In the genomic region with DNA sequence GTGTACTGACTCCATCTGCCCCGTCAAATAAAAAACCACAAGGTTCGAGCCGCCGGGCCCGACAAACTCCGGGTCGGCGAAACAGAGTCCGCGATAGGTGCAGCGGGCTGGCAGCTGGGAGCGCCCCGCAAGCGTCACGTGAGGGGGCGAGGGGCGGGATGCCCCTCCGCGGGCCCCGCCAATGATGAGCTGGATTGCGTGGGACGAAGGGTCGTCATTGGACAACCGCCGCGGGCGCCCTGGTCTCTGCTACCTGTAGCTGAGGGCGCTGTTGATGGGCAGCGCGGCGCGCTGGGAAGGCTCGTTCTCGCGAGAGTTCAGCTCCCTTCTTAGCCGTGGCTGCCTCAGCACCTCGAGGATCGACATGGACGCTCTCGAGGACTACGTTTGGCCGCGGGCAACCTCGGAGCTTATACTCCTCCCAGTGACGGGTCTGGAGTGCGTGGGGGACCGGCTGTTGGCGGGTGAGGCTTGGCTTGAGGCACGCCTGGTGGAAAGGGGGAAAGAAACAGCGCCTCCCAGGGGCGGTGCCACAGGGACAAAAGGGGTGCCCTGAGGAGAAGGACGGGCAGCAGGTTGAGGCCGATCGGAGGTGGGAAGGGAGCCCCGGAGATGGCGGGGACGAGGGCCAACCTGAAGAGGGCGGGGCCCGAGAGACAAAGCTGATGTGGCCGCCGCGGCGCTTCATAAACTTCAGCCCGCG, we compare ENCODE assay signal across 1 cellular context.
A peak's percentile ranks its signal among the peaks of the same experiment; 100 is the strongest.
TF ChIP-seq lines count a peak whose summit lies in the region.

A gene with protein sequence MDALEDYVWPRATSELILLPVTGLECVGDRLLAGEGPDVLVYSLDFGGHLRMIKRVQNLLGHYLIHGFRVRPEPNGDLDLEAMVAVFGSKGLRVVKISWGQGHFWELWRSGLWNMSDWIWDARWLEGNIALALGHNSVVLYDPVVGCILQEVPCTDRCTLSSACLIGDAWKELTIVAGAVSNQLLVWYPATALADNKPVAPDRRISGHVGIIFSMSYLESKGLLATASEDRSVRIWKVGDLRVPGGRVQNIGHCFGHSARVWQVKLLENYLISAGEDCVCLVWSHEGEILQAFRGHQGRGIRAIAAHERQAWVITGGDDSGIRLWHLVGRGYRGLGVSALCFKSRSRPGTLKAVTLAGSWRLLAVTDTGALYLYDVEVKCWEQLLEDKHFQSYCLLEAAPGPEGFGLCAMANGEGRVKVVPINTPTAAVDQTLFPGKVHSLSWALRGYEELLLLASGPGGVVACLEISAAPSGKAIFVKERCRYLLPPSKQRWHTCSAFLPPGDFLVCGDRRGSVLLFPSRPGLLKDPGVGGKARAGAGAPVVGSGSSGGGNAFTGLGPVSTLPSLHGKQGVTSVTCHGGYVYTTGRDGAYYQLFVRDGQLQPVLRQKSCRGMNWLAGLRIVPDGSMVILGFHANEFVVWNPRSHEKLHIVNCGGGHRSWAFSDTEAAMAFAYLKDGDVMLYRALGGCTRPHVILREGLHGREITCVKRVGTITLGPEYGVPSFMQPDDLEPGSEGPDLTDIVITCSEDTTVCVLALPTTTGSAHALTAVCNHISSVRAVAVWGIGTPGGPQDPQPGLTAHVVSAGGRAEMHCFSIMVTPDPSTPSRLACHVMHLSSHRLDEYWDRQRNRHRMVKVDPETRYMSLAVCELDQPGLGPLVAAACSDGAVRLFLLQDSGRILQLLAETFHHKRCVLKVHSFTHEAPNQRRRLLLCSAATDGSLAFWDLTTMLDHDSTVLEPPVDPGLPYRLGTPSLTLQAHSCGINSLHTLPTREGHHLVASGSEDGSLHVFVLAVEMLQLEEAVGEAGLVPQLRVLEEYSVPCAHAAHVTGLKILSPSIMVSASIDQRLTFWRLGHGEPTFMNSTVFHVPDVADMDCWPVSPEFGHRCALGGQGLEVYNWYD (plus strand): TSS at position 324 of the 703 bp plus-strand sequence. CDS start 41 bp downstream, at position 365.

TF ChIP-seq in GM12878, 131 proteins besides CTCF, POLR2A, EP300 and RAD21 (continued from another document and continues in another):
- TF ChIP-seq, protein P1, sequence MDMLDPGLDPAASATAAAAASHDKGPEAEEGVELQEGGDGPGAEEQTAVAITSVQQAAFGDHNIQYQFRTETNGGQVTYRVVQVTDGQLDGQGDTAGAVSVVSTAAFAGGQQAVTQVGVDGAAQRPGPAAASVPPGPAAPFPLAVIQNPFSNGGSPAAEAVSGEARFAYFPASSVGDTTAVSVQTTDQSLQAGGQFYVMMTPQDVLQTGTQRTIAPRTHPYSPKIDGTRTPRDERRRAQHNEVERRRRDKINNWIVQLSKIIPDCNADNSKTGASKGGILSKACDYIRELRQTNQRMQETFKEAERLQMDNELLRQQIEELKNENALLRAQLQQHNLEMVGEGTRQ (IDR thresholded peaks at IDR 0.05; ENCODE audit: borderline replicate concordance, low read depth, low read length) = peak; percentile 92
- TF ChIP-seq SREBF1 (IDR thresholded peaks at IDR 0.05; ENCODE audit: low read length) (no peak), CBFB (IDR thresholded peaks at IDR 0.05; ENCODE audit: low read depth) (peak; percentile 88), JUNB (IDR thresholded peaks at IDR 0.05) (no peak), MTA3 (IDR thresholded peaks at IDR 0.05; ENCODE audit: borderline replicate concordance, low read length) (no peak), WRNIP1 (IDR thresholded peaks at IDR 0.05; ENCODE audit: borderline replicate concordance, low read depth, low read length) (no peak), MTA2 (IDR thresholded peaks at IDR 0.05; ENCODE audit: low read depth) (no peak), HDAC6 (IDR thresholded peaks at IDR 0.05; ENCODE audit: unreplicated experiment) (peak; percentile 49), JUND (IDR thresholded peaks at IDR 0.05; ENCODE audit: low read depth, low read length) (no peak), HDGF (IDR thresholded peaks at IDR 0.05) (peak; percentile 74), RUNX3 (IDR thresholded peaks at IDR 0.05; ENCODE audit: low read length) (peak; percentile 75), SMAD5 (IDR thresholded peaks at IDR 0.05; ENCODE audit: low read depth) (peak; percentile 92), PML (IDR thresholded peaks at IDR 0.05; ENCODE audit: low read length) (peak; percentile 92), NR2C1 (IDR thresholded peaks at IDR 0.05) (peak; percentile 53; the same call in 1 of the 2 replicates), YBX1 (IDR thresholded peaks at IDR 0.05) (no peak), KAT2A (conservative IDR thresholded peaks at IDR 0.05; ENCODE audit: control insufficient read depth, low read depth, low read length) (no peak), POLR2AphosphoS2 (IDR thresholded peaks at IDR 0.05; ENCODE audit: low read depth, low read length) (peak; percentile 96; the same call in 1 of the 2 replicates), RFX5 (IDR thresholded peaks at IDR 0.05; ENCODE audit: low read depth, low read length) (peak; percentile 68), PAX5 (IDR thresholded peaks at IDR 0.05; ENCODE audit: borderline replicate concordance, low read depth, low read length) (no peak), CHD2 (IDR thresholded peaks at IDR 0.05; ENCODE audit: borderline replicate concordance, low read depth, low read length) (peak; percentile 99), MEF2A (IDR thresholded peaks at IDR 0.05; ENCODE audit: insufficient read depth, low read depth, low read length) (no peak), RBBP5 (conservative IDR thresholded peaks at IDR 0.05) (no peak), BRCA1 (IDR thresholded peaks at IDR 0.05; ENCODE audit: low read depth, low read length) (peak; percentile 87), NBN (IDR thresholded peaks at IDR 0.05) (peak; percentile 84), NFIC (IDR thresholded peaks at IDR 0.05; ENCODE audit: low read depth, low read length) (no peak), RELA (IDR thresholded peaks at IDR 0.05; ENCODE audit: borderline replicate concordance, partially characterized antibody) (peak; percentile 33), ZNF207 (IDR thresholded peaks at IDR 0.05; ENCODE audit: borderline replicate concordance) (peak; percentile 77), ZZZ3 (IDR thresholded peaks at IDR 0.05; ENCODE audit: control insufficient read depth, insufficient read length, low read depth) (no peak)
- TF ChIP-seq, protein P2, sequence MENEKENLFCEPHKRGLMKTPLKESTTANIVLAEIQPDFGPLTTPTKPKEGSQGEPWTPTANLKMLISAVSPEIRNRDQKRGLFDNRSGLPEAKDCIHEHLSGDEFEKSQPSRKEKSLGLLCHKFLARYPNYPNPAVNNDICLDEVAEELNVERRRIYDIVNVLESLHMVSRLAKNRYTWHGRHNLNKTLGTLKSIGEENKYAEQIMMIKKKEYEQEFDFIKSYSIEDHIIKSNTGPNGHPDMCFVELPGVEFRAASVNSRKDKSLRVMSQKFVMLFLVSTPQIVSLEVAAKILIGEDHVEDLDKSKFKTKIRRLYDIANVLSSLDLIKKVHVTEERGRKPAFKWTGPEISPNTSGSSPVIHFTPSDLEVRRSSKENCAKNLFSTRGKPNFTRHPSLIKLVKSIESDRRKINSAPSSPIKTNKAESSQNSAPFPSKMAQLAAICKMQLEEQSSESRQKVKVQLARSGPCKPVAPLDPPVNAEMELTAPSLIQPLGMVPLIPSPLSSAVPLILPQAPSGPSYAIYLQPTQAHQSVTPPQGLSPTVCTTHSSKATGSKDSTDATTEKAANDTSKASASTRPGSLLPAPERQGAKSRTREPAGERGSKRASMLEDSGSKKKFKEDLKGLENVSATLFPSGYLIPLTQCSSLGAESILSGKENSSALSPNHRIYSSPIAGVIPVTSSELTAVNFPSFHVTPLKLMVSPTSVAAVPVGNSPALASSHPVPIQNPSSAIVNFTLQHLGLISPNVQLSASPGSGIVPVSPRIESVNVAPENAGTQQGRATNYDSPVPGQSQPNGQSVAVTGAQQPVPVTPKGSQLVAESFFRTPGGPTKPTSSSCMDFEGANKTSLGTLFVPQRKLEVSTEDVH (IDR thresholded peaks at IDR 0.05; ENCODE audit: low read depth, partially characterized antibody) = no peak
- TF ChIP-seq, protein P3, sequence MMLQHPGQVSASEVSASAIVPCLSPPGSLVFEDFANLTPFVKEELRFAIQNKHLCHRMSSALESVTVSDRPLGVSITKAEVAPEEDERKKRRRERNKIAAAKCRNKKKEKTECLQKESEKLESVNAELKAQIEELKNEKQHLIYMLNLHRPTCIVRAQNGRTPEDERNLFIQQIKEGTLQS (IDR thresholded peaks at IDR 0.05; ENCODE audit: borderline replicate concordance, extremely low read depth, low read depth, low read length) = peak; percentile 78; the same call in 1 of the 2 replicates
- TF ChIP-seq, protein P4, sequence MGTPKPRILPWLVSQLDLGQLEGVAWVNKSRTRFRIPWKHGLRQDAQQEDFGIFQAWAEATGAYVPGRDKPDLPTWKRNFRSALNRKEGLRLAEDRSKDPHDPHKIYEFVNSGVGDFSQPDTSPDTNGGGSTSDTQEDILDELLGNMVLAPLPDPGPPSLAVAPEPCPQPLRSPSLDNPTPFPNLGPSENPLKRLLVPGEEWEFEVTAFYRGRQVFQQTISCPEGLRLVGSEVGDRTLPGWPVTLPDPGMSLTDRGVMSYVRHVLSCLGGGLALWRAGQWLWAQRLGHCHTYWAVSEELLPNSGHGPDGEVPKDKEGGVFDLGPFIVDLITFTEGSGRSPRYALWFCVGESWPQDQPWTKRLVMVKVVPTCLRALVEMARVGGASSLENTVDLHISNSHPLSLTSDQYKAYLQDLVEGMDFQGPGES (IDR thresholded peaks at IDR 0.05) = peak; percentile 88
- TF ChIP-seq, protein P5, sequence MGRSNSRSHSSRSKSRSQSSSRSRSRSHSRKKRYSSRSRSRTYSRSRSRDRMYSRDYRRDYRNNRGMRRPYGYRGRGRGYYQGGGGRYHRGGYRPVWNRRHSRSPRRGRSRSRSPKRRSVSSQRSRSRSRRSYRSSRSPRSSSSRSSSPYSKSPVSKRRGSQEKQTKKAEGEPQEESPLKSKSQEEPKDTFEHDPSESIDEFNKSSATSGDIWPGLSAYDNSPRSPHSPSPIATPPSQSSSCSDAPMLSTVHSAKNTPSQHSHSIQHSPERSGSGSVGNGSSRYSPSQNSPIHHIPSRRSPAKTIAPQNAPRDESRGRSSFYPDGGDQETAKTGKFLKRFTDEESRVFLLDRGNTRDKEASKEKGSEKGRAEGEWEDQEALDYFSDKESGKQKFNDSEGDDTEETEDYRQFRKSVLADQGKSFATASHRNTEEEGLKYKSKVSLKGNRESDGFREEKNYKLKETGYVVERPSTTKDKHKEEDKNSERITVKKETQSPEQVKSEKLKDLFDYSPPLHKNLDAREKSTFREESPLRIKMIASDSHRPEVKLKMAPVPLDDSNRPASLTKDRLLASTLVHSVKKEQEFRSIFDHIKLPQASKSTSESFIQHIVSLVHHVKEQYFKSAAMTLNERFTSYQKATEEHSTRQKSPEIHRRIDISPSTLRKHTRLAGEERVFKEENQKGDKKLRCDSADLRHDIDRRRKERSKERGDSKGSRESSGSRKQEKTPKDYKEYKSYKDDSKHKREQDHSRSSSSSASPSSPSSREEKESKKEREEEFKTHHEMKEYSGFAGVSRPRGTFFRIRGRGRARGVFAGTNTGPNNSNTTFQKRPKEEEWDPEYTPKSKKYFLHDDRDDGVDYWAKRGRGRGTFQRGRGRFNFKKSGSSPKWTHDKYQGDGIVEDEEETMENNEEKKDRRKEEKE (IDR thresholded peaks at IDR 0.05) = no peak
- TF ChIP-seq, protein P6, sequence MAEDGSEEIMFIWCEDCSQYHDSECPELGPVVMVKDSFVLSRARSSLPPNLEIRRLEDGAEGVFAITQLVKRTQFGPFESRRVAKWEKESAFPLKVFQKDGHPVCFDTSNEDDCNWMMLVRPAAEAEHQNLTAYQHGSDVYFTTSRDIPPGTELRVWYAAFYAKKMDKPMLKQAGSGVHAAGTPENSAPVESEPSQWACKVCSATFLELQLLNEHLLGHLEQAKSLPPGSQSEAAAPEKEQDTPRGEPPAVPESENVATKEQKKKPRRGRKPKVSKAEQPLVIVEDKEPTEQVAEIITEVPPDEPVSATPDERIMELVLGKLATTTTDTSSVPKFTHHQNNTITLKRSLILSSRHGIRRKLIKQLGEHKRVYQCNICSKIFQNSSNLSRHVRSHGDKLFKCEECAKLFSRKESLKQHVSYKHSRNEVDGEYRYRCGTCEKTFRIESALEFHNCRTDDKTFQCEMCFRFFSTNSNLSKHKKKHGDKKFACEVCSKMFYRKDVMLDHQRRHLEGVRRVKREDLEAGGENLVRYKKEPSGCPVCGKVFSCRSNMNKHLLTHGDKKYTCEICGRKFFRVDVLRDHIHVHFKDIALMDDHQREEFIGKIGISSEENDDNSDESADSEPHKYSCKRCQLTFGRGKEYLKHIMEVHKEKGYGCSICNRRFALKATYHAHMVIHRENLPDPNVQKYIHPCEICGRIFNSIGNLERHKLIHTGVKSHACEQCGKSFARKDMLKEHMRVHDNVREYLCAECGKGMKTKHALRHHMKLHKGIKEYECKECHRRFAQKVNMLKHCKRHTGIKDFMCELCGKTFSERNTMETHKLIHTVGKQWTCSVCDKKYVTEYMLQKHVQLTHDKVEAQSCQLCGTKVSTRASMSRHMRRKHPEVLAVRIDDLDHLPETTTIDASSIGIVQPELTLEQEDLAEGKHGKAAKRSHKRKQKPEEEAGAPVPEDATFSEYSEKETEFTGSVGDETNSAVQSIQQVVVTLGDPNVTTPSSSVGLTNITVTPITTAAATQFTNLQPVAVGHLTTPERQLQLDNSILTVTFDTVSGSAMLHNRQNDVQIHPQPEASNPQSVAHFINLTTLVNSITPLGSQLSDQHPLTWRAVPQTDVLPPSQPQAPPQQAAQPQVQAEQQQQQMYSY (CRISPR knock-in tag; IDR thresholded peaks at IDR 0.05) = no peak
- TF ChIP-seq, protein P7, sequence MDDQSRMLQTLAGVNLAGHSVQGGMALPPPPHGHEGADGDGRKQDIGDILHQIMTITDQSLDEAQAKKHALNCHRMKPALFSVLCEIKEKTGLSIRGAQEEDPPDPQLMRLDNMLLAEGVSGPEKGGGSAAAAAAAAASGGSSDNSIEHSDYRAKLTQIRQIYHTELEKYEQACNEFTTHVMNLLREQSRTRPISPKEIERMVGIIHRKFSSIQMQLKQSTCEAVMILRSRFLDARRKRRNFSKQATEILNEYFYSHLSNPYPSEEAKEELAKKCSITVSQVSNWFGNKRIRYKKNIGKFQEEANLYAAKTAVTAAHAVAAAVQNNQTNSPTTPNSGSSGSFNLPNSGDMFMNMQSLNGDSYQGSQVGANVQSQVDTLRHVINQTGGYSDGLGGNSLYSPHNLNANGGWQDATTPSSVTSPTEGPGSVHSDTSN (IDR thresholded peaks at IDR 0.05; ENCODE audit: insufficient replicate concordance, low read depth, low read length) = peak; percentile 90
